1 cellular context compared by ENCODE assay signal in the genomic region with DNA sequence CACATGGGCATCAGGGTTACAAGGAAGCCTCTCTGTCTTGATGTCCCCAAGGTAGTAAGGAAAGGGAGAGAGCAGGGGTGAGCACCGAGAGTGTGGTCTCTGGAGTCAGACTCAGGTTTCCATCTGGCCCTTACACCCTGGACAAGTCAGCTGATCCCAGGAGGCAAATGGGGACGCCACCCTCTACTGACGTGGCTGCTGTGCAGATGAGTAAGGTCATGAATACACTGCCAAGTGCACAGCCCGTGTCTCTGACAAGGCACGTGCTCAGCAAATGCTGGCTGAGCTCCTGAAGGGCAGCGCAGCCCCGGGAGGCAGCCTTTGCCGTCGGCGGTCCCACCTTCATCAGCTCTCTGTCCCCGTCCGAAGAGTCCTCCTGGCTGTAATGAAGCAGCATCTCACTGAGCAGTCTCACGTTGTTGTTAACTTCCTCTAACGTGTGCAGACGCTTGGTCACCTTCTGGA.
TF ChIP-seq lines count a peak whose summit lies in the region.

No MANE protein-coding gene starts in this region.

TF ChIP-seq in HepG2, 621 proteins besides CTCF, POLR2A, EP300 and RAD21:
- no peak for TF ChIP-seq KDM5B (CRISPR knock-in tag; IDR thresholded peaks at IDR 0.05; ENCODE audit: borderline replicate concordance)
- TF ChIP-seq ZNF280D (CRISPR knock-in tag; IDR thresholded peaks at IDR 0.05): no peak
- TF ChIP-seq ZNF34 (CRISPR knock-in tag; IDR thresholded peaks at IDR 0.05; ENCODE audit: borderline replicate concordance): no peak
- TF ChIP-seq ZNF441 (CRISPR knock-in tag; IDR thresholded peaks at IDR 0.05; ENCODE audit: borderline replicate concordance): no peak
- no peak for TF ChIP-seq NCOA5 (CRISPR knock-in tag; IDR thresholded peaks at IDR 0.05)
- no peak for TF ChIP-seq TIGD3 (CRISPR knock-in tag; IDR thresholded peaks at IDR 0.05; ENCODE audit: borderline replicate concordance)
- no peak for TF ChIP-seq ZNF740 (CRISPR knock-in tag; IDR thresholded peaks at IDR 0.05)
- no peak for TF ChIP-seq JUN (CRISPR knock-in tag; IDR thresholded peaks at IDR 0.05)
- TF ChIP-seq ZNF7 (CRISPR knock-in tag; IDR thresholded peaks at IDR 0.05): no peak
- no peak for TF ChIP-seq TSC22D2 (CRISPR knock-in tag; IDR thresholded peaks at IDR 0.05; ENCODE audit: borderline replicate concordance)
- TF ChIP-seq ESRRA (CRISPR knock-in tag; IDR thresholded peaks at IDR 0.05; ENCODE audit: low read depth): no peak
